In the genomic region with DNA sequence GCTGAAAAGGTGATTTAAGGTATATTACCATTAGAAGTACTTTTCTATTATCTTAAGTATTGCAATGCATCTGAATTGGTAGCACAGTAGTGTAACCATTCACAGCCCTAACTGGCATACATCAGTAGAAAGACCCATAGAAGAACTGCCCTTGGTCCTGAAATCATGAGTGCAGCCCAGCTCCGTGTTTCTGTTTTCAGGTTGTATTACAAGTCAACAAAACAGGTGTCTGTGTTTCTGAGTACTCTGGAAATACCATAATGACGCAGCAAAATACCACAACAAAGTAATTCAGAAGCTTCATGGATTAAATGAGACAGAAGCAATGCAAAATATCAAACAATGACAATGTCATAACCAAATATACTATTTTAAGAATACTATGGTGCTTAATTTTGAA, we compare ENCODE assay signal across 1 cellular context.
TF ChIP-seq lines count a peak whose summit lies in the region.

No MANE protein-coding gene starts in this region.

TF ChIP-seq in GM23338, 12 proteins besides CTCF, POLR2A, EP300 and RAD21:
- TF ChIP-seq REST (IDR thresholded peaks at IDR 0.05; ENCODE audit: unreplicated experiment) (peak; percentile 79), ZNF114 (CRISPR knock-in tag; IDR thresholded peaks at IDR 0.05) (no peak)
TF ChIP-seq in GM23338: peak in this region for 1.
